8 cellular contexts compared by ENCODE assay signal in the genomic region with DNA sequence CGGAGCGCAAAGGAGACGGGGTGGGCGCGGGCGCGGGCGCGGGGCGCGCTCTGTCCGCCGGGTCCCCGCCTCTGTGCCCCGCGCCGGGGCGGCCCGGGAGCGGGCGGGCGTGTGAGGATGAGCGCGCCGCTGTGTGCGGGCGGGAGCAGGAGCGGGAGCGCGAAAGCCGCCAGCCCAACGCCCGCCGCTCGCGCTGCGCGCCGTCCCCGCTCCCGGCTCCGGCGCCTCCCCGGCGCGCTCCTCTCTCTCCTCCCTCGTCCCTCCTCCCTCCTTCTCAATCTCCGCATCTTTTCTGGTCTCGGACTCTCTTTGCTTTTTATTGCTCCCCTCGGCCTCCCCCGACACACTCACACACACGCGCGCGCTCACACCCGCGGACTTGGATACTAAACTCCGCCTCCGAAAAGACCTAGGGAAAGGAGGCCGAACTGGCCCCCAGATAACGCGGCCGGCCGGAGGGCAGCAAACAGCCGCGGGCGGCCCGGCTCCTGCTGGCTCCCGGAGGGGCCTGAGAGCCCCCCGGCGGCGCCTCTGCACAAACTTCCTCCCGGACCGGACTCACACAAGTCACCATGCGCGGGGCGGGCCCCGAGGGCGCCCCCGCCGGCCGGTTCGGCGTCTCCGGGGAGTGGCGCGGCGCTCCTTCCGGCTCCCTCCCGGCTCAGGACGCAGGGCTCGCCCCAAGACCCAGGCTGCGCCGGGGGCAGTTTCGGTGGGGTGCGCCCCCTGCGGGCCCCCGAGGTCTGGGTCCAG. TPM values are rescaled to one million over a fixed set of nuclear protein-coding genes. Genes with fewer than 3 reads are reported as not detected.
DNase-seq lines count a peak whose midpoint lies in the region; ATAC-seq and TF ChIP-seq lines count a peak whose summit lies in the region.

A gene with protein sequence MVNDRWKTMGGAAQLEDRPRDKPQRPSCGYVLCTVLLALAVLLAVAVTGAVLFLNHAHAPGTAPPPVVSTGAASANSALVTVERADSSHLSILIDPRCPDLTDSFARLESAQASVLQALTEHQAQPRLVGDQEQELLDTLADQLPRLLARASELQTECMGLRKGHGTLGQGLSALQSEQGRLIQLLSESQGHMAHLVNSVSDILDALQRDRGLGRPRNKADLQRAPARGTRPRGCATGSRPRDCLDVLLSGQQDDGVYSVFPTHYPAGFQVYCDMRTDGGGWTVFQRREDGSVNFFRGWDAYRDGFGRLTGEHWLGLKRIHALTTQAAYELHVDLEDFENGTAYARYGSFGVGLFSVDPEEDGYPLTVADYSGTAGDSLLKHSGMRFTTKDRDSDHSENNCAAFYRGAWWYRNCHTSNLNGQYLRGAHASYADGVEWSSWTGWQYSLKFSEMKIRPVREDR (minus strand): TSS at position 596 of the 753 bp plus-strand sequence. CDS start 640 bp downstream, outside the sequence.

- no peak within 1 kb of the TSS for H3K27ac Mint-ChIP-seq in activated T-helper 1 cell treated with anti-CD3 and anti-CD28 coated beads, Interleukin-12 subunit alpha, Interleukin-12 subunit beta, Interleukin-2, Interleukin-4 antibody, amounts not matched to agents 30 ng/mL and 10 ng/mL and 1 ng/mL, durations not matched to agents 14 hours and 24 hours and 36 hours
- H3K27ac Mint-ChIP-seq in stimulated activated naive CD8-positive, alpha-beta T cell treated with anti-CD3 and anti-CD28 coated beads, Interleukin-15, Interleukin-2, amounts not matched to agents 100 ng/mL and 50 ng/mL, for 24 hours, result no peak within 1 kb of the TSS

- intact Hi-C loops in activated T-helper 1 cell treated with anti-CD3 and anti-CD28 coated beads, Interleukin-12 subunit alpha, Interleukin-12 subunit beta, Interleukin-2, Interleukin-4 antibody, amounts not matched to agents 30 ng/mL and 10 ng/mL and 1 ng/mL, durations not matched to agents 14 hours and 24 hours and 36 hours (cut with micrococcal nuclease), result no loop called here

- 0 out of 2 replicates have a peak, but pooled peaks have one; percentile 21 for TF ChIP-seq CTCF in LNCaP clone FGC (IDR thresholded peaks at IDR 0.05; ENCODE audit: control insufficient read depth, extremely low read depth, insufficient read depth)

- peaks cover 38% of the 10 kb centered on the region for H3K27me3 Mint-ChIP-seq in activated T-helper 1 cell treated with anti-CD3 and anti-CD28 coated beads, Interleukin-12 subunit alpha, Interleukin-12 subunit beta, Interleukin-2, Interleukin-4 antibody, amounts not matched to agents 30 ng/mL and 10 ng/mL and 1 ng/mL, durations not matched to agents 14 hours and 24 hours and 36 hours (ENCODE audit: insufficient read depth)
- H3K27me3 Mint-ChIP-seq in stimulated activated naive CD8-positive, alpha-beta T cell treated with anti-CD3 and anti-CD28 coated beads, Interleukin-15, Interleukin-2, amounts not matched to agents 100 ng/mL and 50 ng/mL, for 24 hours, result peaks cover 57% of the 10 kb centered on the region

- no peaks in the 10 kb centered on the region for H3K9me3 Mint-ChIP-seq in activated T-helper 1 cell treated with anti-CD3 and anti-CD28 coated beads, Interleukin-12 subunit alpha, Interleukin-12 subunit beta, Interleukin-2, Interleukin-4 antibody, amounts not matched to agents 30 ng/mL and 10 ng/mL and 1 ng/mL, durations not matched to agents 14 hours and 24 hours and 36 hours
- H3K9me3 Mint-ChIP-seq in stimulated activated naive CD8-positive, alpha-beta T cell treated with anti-CD3 and anti-CD28 coated beads, Interleukin-15, Interleukin-2, amounts not matched to agents 100 ng/mL and 50 ng/mL, for 24 hours, result no peaks in the 10 kb centered on the region

- H3K36me3 Mint-ChIP-seq in activated T-helper 1 cell treated with anti-CD3 and anti-CD28 coated beads, Interleukin-12 subunit alpha, Interleukin-12 subunit beta, Interleukin-2, Interleukin-4 antibody, amounts not matched to agents 30 ng/mL and 10 ng/mL and 1 ng/mL, durations not matched to agents 14 hours and 24 hours and 36 hours (ENCODE audit: low read depth), result no peaks in the 10 kb centered on the region
- no peaks in the 10 kb centered on the region for H3K36me3 Mint-ChIP-seq in stimulated activated naive CD8-positive, alpha-beta T cell treated with anti-CD3 and anti-CD28 coated beads, Interleukin-15, Interleukin-2, amounts not matched to agents 100 ng/mL and 50 ng/mL, for 24 hours (ENCODE audit: low read depth)

- H3K4me3 Mint-ChIP-seq in activated T-helper 1 cell treated with anti-CD3 and anti-CD28 coated beads, Interleukin-12 subunit alpha, Interleukin-12 subunit beta, Interleukin-2, Interleukin-4 antibody, amounts not matched to agents 30 ng/mL and 10 ng/mL and 1 ng/mL, durations not matched to agents 14 hours and 24 hours and 36 hours, result peak within 1 kb of the TSS; percentile 49
- H3K4me3 Mint-ChIP-seq in stimulated activated naive CD8-positive, alpha-beta T cell treated with anti-CD3 and anti-CD28 coated beads, Interleukin-15, Interleukin-2, amounts not matched to agents 100 ng/mL and 50 ng/mL, for 24 hours, result peak within 1 kb of the TSS; percentile 67

- no peak for ATAC-seq in HG02678 (IDR thresholded peaks at IDR 0.05; ENCODE audit: unreplicated experiment)
- no peak for ATAC-seq in HG02970 (IDR thresholded peaks at IDR 0.05; ENCODE audit: low FRiP score, unreplicated experiment)

- H3K4me1 Mint-ChIP-seq in activated T-helper 1 cell treated with anti-CD3 and anti-CD28 coated beads, Interleukin-12 subunit alpha, Interleukin-12 subunit beta, Interleukin-2, Interleukin-4 antibody, amounts not matched to agents 30 ng/mL and 10 ng/mL and 1 ng/mL, durations not matched to agents 14 hours and 24 hours and 36 hours (ENCODE audit: low read depth), result peaks cover 4% of the 10 kb centered on the region
- H3K4me1 Mint-ChIP-seq in stimulated activated naive CD8-positive, alpha-beta T cell treated with anti-CD3 and anti-CD28 coated beads, Interleukin-15, Interleukin-2, amounts not matched to agents 100 ng/mL and 50 ng/mL, for 24 hours (ENCODE audit: low read depth), result peaks cover 13% of the 10 kb centered on the region

- peak; percentile 34 for DNase-seq in DMS79 treated with DMSO at 0.1 percent for 48 hours (lab: John Stamatoyannopoulos, UW)
- DNase-seq in DMS79 (lab: John Stamatoyannopoulos, UW), result no peak
- DNase-seq in LNCaP clone FGC (ENCODE audit: low read depth), result no peak
- peak; percentile 3 for DNase-seq in activated T-helper 1 cell treated with anti-CD3 and anti-CD28 coated beads, Interleukin-12 subunit alpha, Interleukin-12 subunit beta, Interleukin-2, Interleukin-4 antibody, amounts not matched to agents 30 ng/mL and 10 ng/mL and 1 ng/mL, durations not matched to agents 14 hours and 24 hours and 36 hours (ENCODE audit: low spot score)

- peak within 1 kb of the TSS; percentile 48 for H3K4me3 ChIP-seq in LNCaP clone FGC (ENCODE audit: low read depth, low read length)
- H3K4me3 ChIP-seq in iPS-11a (ENCODE audit: low read depth, low read length), result peak within 1 kb of the TSS; percentile 47

RNA-seq across cellular contexts. Expression of the gene that starts here (rescaled TPM):
- not detected in 2 replicates for total RNA-seq in activated T-helper 1 cell treated with anti-CD3 and anti-CD28 coated beads, Interleukin-12 subunit alpha, Interleukin-12 subunit beta, Interleukin-2, Interleukin-4 antibody, amounts not matched to agents 30 ng/mL and 10 ng/mL and 1 ng/mL, durations not matched to agents 14 hours and 24 hours and 36 hours

Comparison
In these comparisons a context has a peak if more than half of its experiments do, and no peak if none do; other contexts are left out.
1. Peak in DNase-seq in activated T-helper 1 cell treated with anti-CD3 and anti-CD28 coated beads, Interleukin-12 subunit alpha, Interleukin-12 subunit beta, Interleukin-2, Interleukin-4 antibody, amounts not matched to agents 30 ng/mL and 10 ng/mL and 1 ng/mL, durations not matched to agents 14 hours and 24 hours and 36 hours; RNA of the gene not detected or under 1 TPM.